ENCODE assay signal across 29 cellular contexts in genomic region chr1:15068997-15069396, GRCh38.
"Had no signal": no experiment of that assay in that cellular context is flagged by ENCODE, and none has a peak within 500 bp of the region (broad histone marks: within the 10 kb centered on the region; RNA-seq: fewer than 3 reads in every experiment).

No MANE protein-coding gene starts in this region.

- ATAC-seq: activated CD4-positive, alpha-beta T cell treated with anti-CD3 and anti-CD28 coated beads for 36 hours; activated CD4-positive, CD25-positive, alpha-beta regulatory T cell treated with anti-CD3 and anti-CD28 coated beads, Interleukin-2, amount 50 U/mL, for 24 hours; activated CD8-positive, alpha-beta memory T cell treated with anti-CD3 and anti-CD28 coated beads, Interleukin-2, amount 10 ng/mL, durations not matched to agents 7 days and 5 days; activated CD8-positive, alpha-beta T cell treated with anti-CD3 and anti-CD28 coated beads, Interleukin-2, amount 10 ng/mL, durations not matched to agents 7 days and 5 days; activated naive CD4-positive, alpha-beta T cell treated with anti-CD3 and anti-CD28 coated beads, Interleukin-2, amount 50 U/mL, for 72 hours; effector memory CD8-positive, alpha-beta T cell; T-helper 17 cell had no signal

- DNase-seq: activated B cell treated with CpG ODN at 0.5 μM for 24 hours; activated CD4-positive, alpha-beta memory T cell treated with anti-CD3 and anti-CD28 coated beads for 36 hours; activated CD4-positive, alpha-beta T cell treated with anti-CD3 and anti-CD28 coated beads for 36 hours; activated CD4-positive, alpha-beta T cell treated with anti-CD3 and anti-CD28 coated beads, Interleukin-2, amount 10 ng/mL, durations not matched to agents 24 days and 14 days; activated CD8-positive, alpha-beta memory T cell treated with anti-CD3 and anti-CD28 coated beads, Interleukin-2, amount 10 ng/mL, durations not matched to agents 7 days and 5 days; activated CD8-positive, alpha-beta memory T cell treated with anti-CD3 and anti-CD28 coated beads, Interleukin-2, amount 50 U/mL, for 4 hours; activated CD8-positive, alpha-beta T cell treated with anti-CD3 and anti-CD28 coated beads, Interleukin-2, amount 10 ng/mL, durations not matched to agents 7 days and 5 days; activated effector memory CD4-positive, alpha-beta T cell treated with anti-CD3 and anti-CD28 coated beads, Interleukin-2, amount 50 U/mL, for 16 hours; activated naive CD4-positive, alpha-beta T cell treated with anti-CD3 and anti-CD28 coated beads for 36 hours; activated naive CD8-positive, alpha-beta T cell treated with anti-CD3 and anti-CD28 coated beads, Interleukin-2, amount 10 ng/mL, durations not matched to agents 7 days and 5 days; activated T-cell treated with anti-CD3 and anti-CD28 coated beads, Interleukin-2, amount 50 U/mL, for 1 hour; activated T-cell treated with anti-CD3 and anti-CD28 coated beads, Interleukin-2, amount 50 U/mL, for 48 hours; cortex of kidney; dermis blood vessel endothelial cell; effector CD4-positive, alpha-beta T cell; effector memory CD8-positive, alpha-beta T cell; esophagus squamous epithelium; foreskin melanocyte; head of caudate nucleus; T-helper 1 cell; T-helper 17 cell; T1000; WERI-Rb-1 had no signal

- H3K4me3 ChIP-seq: ascending aorta, breast epithelium, cardiac muscle cell, esophagus squamous epithelium had no signal

- H3K27me3 ChIP-seq: ascending aorta, breast epithelium, cardiac muscle cell, esophagus squamous epithelium had no signal

- H3K9me3 ChIP-seq: ascending aorta, breast epithelium, esophagus squamous epithelium had no signal

- H3K27ac ChIP-seq: cardiac muscle cell, epithelial cell of prostate, WERI-Rb-1 had no signal

- H3K36me3 ChIP-seq: breast epithelium, WERI-Rb-1 had no signal

- H3K4me1 ChIP-seq: breast epithelium had no signal
